In genomic region chr9:133569891-133570651, GRCh38 we compare ENCODE assay signal across 1 cellular context.
TF ChIP-seq lines count a peak whose summit lies in the region.

No MANE protein-coding gene starts in this region.

TF ChIP-seq in GM23338, 12 proteins besides CTCF, POLR2A, EP300 and RAD21 (continued from another document):
- TF ChIP-seq REST (IDR thresholded peaks at IDR 0.05; ENCODE audit: unreplicated experiment) (no peak), EZH2 (IDR thresholded peaks at IDR 0.05; ENCODE audit: low read depth, unreplicated experiment) (no peak), ETS1 (IDR thresholded peaks at IDR 0.05) (no peak), ZNF462 (CRISPR knock-in tag; IDR thresholded peaks at IDR 0.05) (no peak), JUNB (IDR thresholded peaks at IDR 0.05; ENCODE audit: unreplicated experiment) (no peak), POLR2AphosphoS5 (IDR thresholded peaks at IDR 0.05; ENCODE audit: low read depth) (no peak), ZNF114 (CRISPR knock-in tag; IDR thresholded peaks at IDR 0.05) (no peak), ZNF331 (CRISPR knock-in tag; IDR thresholded peaks at IDR 0.05; ENCODE audit: low read depth) (no peak), CREB1 (CRISPR knock-in tag; IDR thresholded peaks at IDR 0.05; ENCODE audit: low read depth) (no peak)
